In the genomic region with DNA sequence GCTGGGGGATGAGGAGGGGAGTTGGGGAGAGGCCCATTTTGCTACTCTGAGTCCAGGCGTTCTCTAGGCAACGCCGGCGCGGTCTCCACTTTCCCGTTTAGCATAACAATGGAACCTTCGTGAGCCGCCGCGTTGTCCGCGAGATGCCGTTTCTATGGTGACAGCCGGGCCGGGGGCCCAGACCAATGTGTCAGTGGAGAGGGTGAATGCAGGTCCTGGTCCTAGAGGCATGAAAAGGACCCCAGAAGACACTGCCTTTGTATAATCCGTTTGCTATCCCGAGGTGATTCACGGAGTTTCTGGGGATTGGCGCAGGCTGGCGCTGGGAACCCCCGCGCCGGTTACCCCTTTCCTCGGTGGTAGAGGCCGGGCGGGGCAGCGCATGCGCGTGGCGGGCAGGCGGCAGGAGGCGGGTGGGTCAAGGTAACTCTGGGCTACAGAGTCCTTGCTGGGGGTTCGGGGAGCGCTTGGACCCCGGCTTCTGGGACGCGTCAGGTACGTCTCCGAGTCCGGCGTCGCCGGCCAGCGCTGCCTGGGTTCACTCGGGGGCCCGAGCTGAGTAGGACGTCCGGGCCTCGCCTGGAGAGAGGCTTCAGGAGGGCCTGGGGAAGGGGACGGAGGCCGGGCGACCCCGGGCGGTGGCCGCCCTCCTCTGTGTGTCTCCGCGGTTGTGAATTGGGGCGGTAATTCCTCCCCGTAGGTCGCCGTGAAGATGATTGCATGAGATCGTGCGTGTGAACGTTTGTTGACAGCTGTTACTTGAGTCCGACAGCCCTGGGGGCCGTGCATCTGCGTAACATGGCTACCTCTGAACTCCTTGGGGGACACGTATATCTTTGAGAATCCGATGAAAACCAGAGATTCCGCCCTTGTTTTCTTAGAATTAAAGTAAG, we compare ENCODE assay signal across 8 cellular contexts. TPM values are rescaled to one million over a fixed set of nuclear protein-coding genes. Genes with fewer than 3 reads are reported as not detected.
DNase-seq lines count a peak whose midpoint lies in the region; TF ChIP-seq lines count a peak whose summit lies in the region.

A gene (plus strand): TSS at position 383 of the 893 bp plus-strand sequence. CDS start 11,417 bp downstream, outside the sequence.
A gene (minus strand): TSS at position 137 of the 893 bp plus-strand sequence. CDS start 6,224 bp downstream, outside the sequence.

- H3K36me3 Mint-ChIP-seq in nephron (ENCODE audit: low read depth), result peaks cover 5% of the 10 kb centered on the region

- H3K36me3 ChIP-seq in H7 (replicated peaks; ENCODE audit: control insufficient read depth, insufficient read depth, low read length), result no peaks in the 10 kb centered on the region

- H3K27me3 Mint-ChIP-seq in nephron (ENCODE audit: low read depth), result no peaks in the 10 kb centered on the region

- peak within 1 kb of the TSS; percentile 86 for H3K4me3 ChIP-seq in H7 (ENCODE audit: insufficient read depth, low read depth, low read length)

- peak within 1 kb of the TSS; percentile 100 for H3K27ac Mint-ChIP-seq in nephron

- peak; percentile 86 for DNase-seq in EH (ENCODE audit: low read depth)
- DNase-seq in H7, result peak; percentile 99
- DNase-seq in M059J (ENCODE audit: low read depth), result peak; percentile 83
- peak; percentile 94 to 96 for DNase-seq in SHP77 (lab: John Stamatoyannopoulos, UW)
- DNase-seq in activated gamma-delta T cell (lab: John Stamatoyannopoulos, UW), result peak; percentile 82
- DNase-seq in fibroblast of the conjunctiva (ENCODE audit: low read depth), result peak; percentile 60
- peak; percentile 85 for DNase-seq in stimulated activated naive CD4-positive, alpha-beta T cell treated with Interleukin-2 at 50 U/mL for 16 hours (lab: John Stamatoyannopoulos, UW)

- peaks cover 13% of the 10 kb centered on the region for H3K4me1 Mint-ChIP-seq in nephron

- peak within 1 kb of the TSS; percentile 96 to 99 (median 98) for H3K4me3 Mint-ChIP-seq in nephron

- no peaks in the 10 kb centered on the region for H3K9me3 Mint-ChIP-seq in nephron

- H3K27me3 ChIP-seq in H7 (ENCODE audit: control insufficient read depth, insufficient read depth, low read length), result no peaks in the 10 kb centered on the region

- TF ChIP-seq CTCF in nephron (IDR thresholded peaks at IDR 0.05; ENCODE audit: unreplicated experiment in 3 of 3), result no peak

RNA-seq across cellular contexts. Expression of the first gene that starts in this region (rescaled TPM):
- total RNA-seq in H7 (2014; rRNA removed; shearing (Covaris generic)), result 13.3 and 21.1 TPM in 2 replicates
- 9.4 and 19.4 TPM in 2 replicates for total RNA-seq in M059J (2014; rRNA removed; shearing (Covaris generic))

RNA-seq across cellular contexts. Expression of the second gene that starts in this region (rescaled TPM):
- total RNA-seq in H7 (2014; rRNA removed; shearing (Covaris generic)), result 1.2 and 3.8 TPM in 2 replicates
- 0.17 and 0.79 TPM in 2 replicates for total RNA-seq in M059J (2014; rRNA removed; shearing (Covaris generic))

Comparison
In these comparisons a context has a peak if more than half of its experiments do, and no peak if none do; other contexts are left out.
1. Peak in every context shown above with its lines: DNase-seq and H3K4me3 ChIP-seq.